22 cellular contexts compared by ENCODE assay signal in genomic region chr5:1362242-1363015, GRCh38. TPM values are rescaled to one million over a fixed set of nuclear protein-coding genes. Genes with fewer than 3 reads are reported as not detected.
A peak's percentile ranks its signal among the peaks of the same experiment; 100 is the strongest.
DNase-seq lines count a peak whose midpoint lies in the region; ATAC-seq, FAIRE-seq and TF ChIP-seq lines count a peak whose summit lies in the region.
"Had no signal": no experiment of that assay in that cellular context is flagged by ENCODE, and none has a peak within 500 bp of the region (broad histone marks: within the 10 kb centered on the region; RNA-seq: fewer than 3 reads in every experiment).

No MANE protein-coding gene starts in this region.

- H3K4me1 ChIP-seq in PC-9 (replicated peaks; ENCODE audit: insufficient read depth) (no peaks in the 10 kb centered on the region), H1 (replicated peaks in 1 of 4; ENCODE audit: control insufficient read depth in 3 of 4, insufficient read depth in 4 of 4, low read length in 3 of 4) (peaks cover 0 to 5% (median 1%) of the 10 kb centered on the region in 4 experiments; a peak in 4 of 7 replicates)
- H3K4me1 ChIP-seq: HAP-1 had no signal

- H3K23ac ChIP-seq in H1 (ENCODE audit: insufficient read length) = no peak overlapping the region

- H3K4me3 ChIP-seq in PC-9 = peak overlapping the region; percentile 18; the same call in 1 of the 2 replicates
- H3K4me3 ChIP-seq in H1 (ENCODE audit: extremely low read depth in 1 of 4, insufficient read depth in 2 of 4, low read depth in 3 of 4, low read length in 4 of 4) = no peak overlapping the region
- H3K4me3 ChIP-seq: GM23248, HAP-1 had no signal

- no TSS peak for BruUV-seq in PC-9 (replicated peaks; lab: Mats Ljungman, UMichigan)

- no peak for TF ChIP-seq CTCF in PC-9 (conservative IDR thresholded peaks at IDR 0.05)
- TF ChIP-seq CTCF in H1 (IDR thresholded peaks at IDR 0.05; ENCODE audit: control extremely low read depth in 1 of 3, insufficient read depth in 1 of 3, low read depth in 1 of 3, low read length in 3 of 3) = no peak
- TF ChIP-seq CTCF in GM13977 (IDR thresholded peaks at IDR 0.05; ENCODE audit: extremely low read depth, insufficient read depth, missing control alignments) = no peak

- no peak overlapping the region for H3K4ac ChIP-seq in H1 (replicated peaks; ENCODE audit: insufficient read length, low read depth, low read length)

- H3K27ac ChIP-seq in PC-9 = no peak overlapping the region
- H3K27ac ChIP-seq in H1 (ENCODE audit: low read depth, low read length) = no peak overlapping the region
- H3K27ac ChIP-seq: GM23248 had no signal

- H3K9ac ChIP-seq in H1 (replicated peaks in 1 of 4; ENCODE audit: extremely low read depth in 1 of 4, low read depth in 3 of 4, low read length in 3 of 4) = no peak overlapping the region
- H3K9ac ChIP-seq: GM23248 had no signal

- no peaks in the 10 kb centered on the region for H3F3A ChIP-seq in PC-9 (ENCODE audit: insufficient read depth, low read depth)

- no peak for TF ChIP-seq EP300 in H1 (IDR thresholded peaks at IDR 0.05; ENCODE audit: borderline replicate concordance in 1 of 2, low read depth in 2 of 2, low read length in 2 of 2)

- no peak overlapping the region for H4K5ac ChIP-seq in H1 (ENCODE audit: insufficient read length, low read depth, low read length)

- H2AFZ ChIP-seq in PC-9 = no peak overlapping the region; the same call in 1 of the 2 replicates
- no peak overlapping the region for H2AFZ ChIP-seq in H1 (ENCODE audit: low read length)
- H2AFZ ChIP-seq: GM23248 had no signal

- TF ChIP-seq POLR2A in H1 (IDR thresholded peaks at IDR 0.05; ENCODE audit: control extremely low read depth in 1 of 2, low read depth in 2 of 2, low read length in 2 of 2) = no peak

- H3K79me2 ChIP-seq in PC-9 (ENCODE audit: low read depth) = no peaks in the 10 kb centered on the region
- no peaks in the 10 kb centered on the region for H3K79me2 ChIP-seq in H1 (ENCODE audit: control insufficient read depth in 1 of 2, insufficient read depth in 2 of 2, low read length in 2 of 2)

- H3K27me3 ChIP-seq in PC-9 (ENCODE audit: insufficient read depth, low read depth) (peaks cover 98% of the 10 kb centered on the region), H1 (replicated peaks in 1 of 4; ENCODE audit: control insufficient read depth in 3 of 4, extremely low read depth in 1 of 4, insufficient read depth in 3 of 4, low read length in 3 of 4) (no peaks in the 10 kb centered on the region)

- H2AK5ac ChIP-seq in H1 (ENCODE audit: low read depth, low read length) = no peak overlapping the region

- no peak overlapping the region for H2BK15ac ChIP-seq in H1 (ENCODE audit: low read length)

- TF ChIP-seq RAD21 in H1 (IDR thresholded peaks at IDR 0.05 in 1 of 2, conservative IDR thresholded peaks at IDR 0.05 in 1 of 2; ENCODE audit: low read depth in 2 of 2, low read length in 2 of 2) = no peak

- H4K20me1 ChIP-seq in PC-9 (ENCODE audit: insufficient read depth) = peaks cover 11% of the 10 kb centered on the region
- H4K20me1 ChIP-seq in H1 (replicated peaks in 1 of 2; ENCODE audit: control insufficient read depth in 1 of 2, insufficient read depth in 2 of 2, low read length in 2 of 2) = no peaks in the 10 kb centered on the region

- no peak for FAIRE-seq in H1 (lab: Jason Lieb, UNC)
- FAIRE-seq: A204.1, G401.6 had no signal

- H3K9me2 ChIP-seq in PC-9 (ENCODE audit: insufficient read depth) = no peaks in the 10 kb centered on the region

- ATAC-seq in Right ventricle myocardium inferior (no peak), Right ventricle myocardium superior (ENCODE audit: poor library complexity) (no peak)

- H4K91ac ChIP-seq in H1 (replicated peaks; ENCODE audit: insufficient read length, low read length) = no peak overlapping the region

- DNase-seq in Right ventricle myocardium inferior (ENCODE audit: missing footprints) (peak; percentile 51), Right ventricle myocardium superior (no peak), PC-9 (no peak), H1 (ENCODE audit: low read depth in 1 of 2, low spot score in 2 of 2) (no peak), ureter (ENCODE audit: low spot score) (no peak), GM13977 (ENCODE audit: low spot score) (no peak), 8988T (no peak)
- DNase-seq: AML-193; GM23248; KG1; NCI-H1048; NCI-H1417; NCI-H1694; NCI-H2081; NCI-H2171; NCI-H226; NCI-H510A treated with DMSO at 0.1 percent for 48 hours; NCI-H748 treated with DMSO at 0.1 percent for 48 hours; NK-92 treated with Interleukin-12 subunit alpha and Interleukin-12 subunit beta, amount 100 ng/mL, for 24 hours had no signal

- H3K9me3 ChIP-seq in PC-9 (ENCODE audit: insufficient read depth, low read depth) = no peaks in the 10 kb centered on the region
- no peaks in the 10 kb centered on the region for H3K9me3 ChIP-seq in H1 (ENCODE audit: insufficient read depth in 2 of 2, low read depth in 1 of 2, low read length in 1 of 2)
- H3K9me3 ChIP-seq: HAP-1 had no signal

- peak overlapping the region; percentile 14; the same call in 1 of the 2 replicates for H4K8ac ChIP-seq in H1 (ENCODE audit: extremely low read depth, insufficient read depth, low read length)

- H2BK20ac ChIP-seq in H1 (ENCODE audit: low read length) = no peak overlapping the region

- WGBS in H1 (ENCODE audit: extremely low coverage in 1 of 2, insufficient coverage in 1 of 2, insufficient read length in 1 of 2, insufficient replicate concordance in 2 of 2, low coverage in 1 of 2, low lambda C conversion rate in 2 of 2, missing lambda C conversion rate in 1 of 2), 2 experiments = 88% methylated on average over 29 of the region's 29 CpGs; no CpG with 5 or more reads in 1 of the 2 experiments

- in situ Hi-C loops in GM13977 (cut with MboI; ENCODE audit: low pct_unique_long_range_greater_than_20kb, low sequenced_read_pairs, unreplicated experiment) = no loop called here

- intact Hi-C loops in Right ventricle myocardium inferior (cut with DNase I) = no loop called here
- intact Hi-C loops in Right ventricle myocardium superior (cut with DNase I) = no loop called here
- intact Hi-C loops in PC-9 (cut with micrococcal nuclease; ENCODE audit: unreplicated experiment) = no loop called here

- H3K56ac ChIP-seq in H1 (replicated peaks; ENCODE audit: insufficient read length, low read depth, low read length) = no peak overlapping the region

- H3K4me2 ChIP-seq in PC-9 (peak overlapping the region; percentile 40), H1 (ENCODE audit: insufficient read depth in 1 of 2, low read depth in 2 of 2, low read length in 2 of 2) (no peak overlapping the region)

- POLR2A ChIA-PET in PC-9 (lab: Charles Lee; ENCODE audit: unreplicated experiment) = no interaction called here
- POLR2A ChIA-PET in H1 (lab: Charles Lee; ENCODE audit: partially characterized antibody) = interaction anchor here (0.9 to 1.4 kb wide), 2 partner anchors 8 to 141 kb away, joined by 3 read pairs; no protein-coding TSS in a partner anchor

- no peak overlapping the region for H2BK5ac ChIP-seq in H1 (ENCODE audit: low read depth, low read length)

- H3K18ac ChIP-seq in H1 (ENCODE audit: extremely low read depth, low read length) = no peak overlapping the region

- no peak overlapping the region for H3K14ac ChIP-seq in H1 (ENCODE audit: insufficient read length)

- H2BK120ac ChIP-seq in H1 (replicated peaks; ENCODE audit: low read depth, low read length) = no peak overlapping the region

- no peaks in the 10 kb centered on the region for H3K79me1 ChIP-seq in H1 (ENCODE audit: low read depth, low read length)

- no peaks in the 10 kb centered on the region for H3K36me3 ChIP-seq in PC-9 (ENCODE audit: low read depth)
- H3K36me3 ChIP-seq in H1 (ENCODE audit: control insufficient read depth in 2 of 4, insufficient read depth in 4 of 4, low read length in 3 of 4) = no peaks in the 10 kb centered on the region
- H3K36me3 ChIP-seq: HAP-1 had no signal

- no peaks in the 10 kb centered on the region for H3K23me2 ChIP-seq in H1 (ENCODE audit: low read depth, low read length)

- CTCF ChIA-PET in PC-9 (lab: Charles Lee) = no interaction called here
- CTCF ChIA-PET in H1 (lab: Charles Lee; ENCODE audit: partially characterized antibody) = interaction anchor here (0.7 to 2.1 kb wide), 4 partner anchors 12 to 154 kb away, joined by 3 to 6 read pairs (median 4); no protein-coding TSS in a partner anchor

- no peak overlapping the region for H2BK12ac ChIP-seq in H1 (ENCODE audit: low read depth, low read length)

TF ChIP-seq in H1, 55 proteins besides CTCF, POLR2A, EP300 and RAD21 (continues in another document):
- TF ChIP-seq POU5F1 (IDR thresholded peaks at IDR 0.05; ENCODE audit: low read depth, low read length) (no peak), GTF2F1 (IDR thresholded peaks at IDR 0.05; ENCODE audit: borderline replicate concordance, low read depth, low read length) (no peak), SRF (IDR thresholded peaks at IDR 0.05; ENCODE audit: low read depth, low read length) (no peak), USF2 (IDR thresholded peaks at IDR 0.05; ENCODE audit: low read length) (no peak), BRCA1 (IDR thresholded peaks at IDR 0.05; ENCODE audit: low read depth, low read length) (no peak), EZH2 (IDR thresholded peaks at IDR 0.05; ENCODE audit: low read depth, low read length, severe bottlenecking) (no peak), TAF1 (IDR thresholded peaks at IDR 0.05; ENCODE audit: low read depth, low read length) (no peak), CBX8 (IDR thresholded peaks at IDR 0.05; ENCODE audit: borderline replicate concordance, low read depth, low read length) (no peak), ASH2L (IDR thresholded peaks at IDR 0.05; ENCODE audit: low read length) (no peak), KDM5A (IDR thresholded peaks at IDR 0.05; ENCODE audit: low read length) (no peak)

RNA-seq across cellular contexts. Expression of gene CLPTM1L, which starts 17.5 kb away (rescaled TPM):
- 33.3 TPM for total RNA-seq in Right ventricle myocardium inferior
- 30.4 TPM for total RNA-seq in Right ventricle myocardium superior
- total RNA-seq in PC-9 (2021) = 260 and 266 TPM in 2 replicates
- 102 and 109 TPM in 2 replicates for total RNA-seq in H1 (2021; fragmentation: NEBNext Ultra II Directional; extraction: Animal tissue kit (Norgen Biotek cat#: 25700))
- polyA plus RNA-seq in H1 (2011; rRNA removed) = 119 and 122 TPM in 2 replicates
- 110 TPM for polyA plus RNA-seq in H1 (2011; cell fraction: cytosol; rRNA removed)
- 138 TPM for polyA plus RNA-seq in H1 (2011; cell fraction: nucleus; rRNA removed)
- 78.3 to 114 TPM (median 89.5 TPM) in 4 replicates for polyA plus RNA-seq in H1 (2012, experiment 1 of 2)
- polyA plus RNA-seq in H1 (2012, experiment 2 of 2) = 134 TPM
- polyA plus RNA-seq in H1 (2013, experiment 1 of 2) = 79.2 TPM
- 82.6 TPM for polyA plus RNA-seq in H1 (2013, experiment 2 of 2)
- polyA minus RNA-seq in H1 (2011; rRNA and poly(A)+ RNA removed) = 97.1 and 170 TPM in 2 replicates
- 66.9 TPM for polyA minus RNA-seq in H1 (2011; cell fraction: cytosol; rRNA and poly(A)+ RNA removed)
- 56.8 TPM for polyA minus RNA-seq in H1 (2011; cell fraction: nucleus; rRNA and poly(A)+ RNA removed)
- total RNA-seq in ureter = 73.4 TPM
